ENCODE assay signal across 1 cellular context in the genomic region with DNA sequence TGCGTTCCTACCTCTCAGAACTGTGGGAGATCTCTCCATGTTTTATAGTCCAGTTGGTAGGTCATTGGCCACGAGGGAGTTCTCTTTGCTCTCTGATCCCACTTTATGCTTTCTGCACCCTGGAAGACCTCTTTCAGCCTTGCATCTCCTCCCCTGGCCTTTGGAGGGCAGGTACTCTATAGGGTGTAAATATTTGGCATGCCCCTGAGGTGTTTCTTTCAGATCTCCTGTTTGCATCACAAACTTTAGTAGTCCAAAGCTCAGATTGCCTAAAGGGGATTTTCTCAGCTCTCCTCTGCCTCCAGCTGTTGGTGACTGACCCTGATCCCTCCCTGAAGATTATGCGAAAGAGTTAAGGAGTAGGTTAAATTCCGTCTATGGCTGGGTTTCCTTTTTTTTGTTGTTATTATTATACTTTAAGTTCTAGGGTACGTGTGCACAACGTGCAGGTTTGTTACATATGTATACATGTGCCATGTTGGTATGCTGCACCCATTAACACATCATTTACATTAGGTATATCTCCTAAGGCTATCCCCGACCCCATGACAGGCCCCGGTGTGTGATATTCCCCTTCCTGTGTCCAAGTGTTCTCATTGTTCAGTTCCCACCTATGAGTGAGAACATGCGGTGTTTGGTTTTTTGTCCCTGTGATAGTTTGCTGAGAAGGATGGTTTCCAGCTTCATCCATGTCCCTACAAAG.
TF ChIP-seq lines count a peak whose summit lies in the region.
"Not testable (repeated sequence)": the region's sequence is repeated elsewhere in the genome, so short reads cannot be mapped to it uniquely, and the experiment has no call there.

No MANE protein-coding gene starts in this region.

TF ChIP-seq in HepG2, 621 proteins besides CTCF, POLR2A, EP300 and RAD21 (continued from another document and continues in another):
- TF ChIP-seq, protein P1, sequence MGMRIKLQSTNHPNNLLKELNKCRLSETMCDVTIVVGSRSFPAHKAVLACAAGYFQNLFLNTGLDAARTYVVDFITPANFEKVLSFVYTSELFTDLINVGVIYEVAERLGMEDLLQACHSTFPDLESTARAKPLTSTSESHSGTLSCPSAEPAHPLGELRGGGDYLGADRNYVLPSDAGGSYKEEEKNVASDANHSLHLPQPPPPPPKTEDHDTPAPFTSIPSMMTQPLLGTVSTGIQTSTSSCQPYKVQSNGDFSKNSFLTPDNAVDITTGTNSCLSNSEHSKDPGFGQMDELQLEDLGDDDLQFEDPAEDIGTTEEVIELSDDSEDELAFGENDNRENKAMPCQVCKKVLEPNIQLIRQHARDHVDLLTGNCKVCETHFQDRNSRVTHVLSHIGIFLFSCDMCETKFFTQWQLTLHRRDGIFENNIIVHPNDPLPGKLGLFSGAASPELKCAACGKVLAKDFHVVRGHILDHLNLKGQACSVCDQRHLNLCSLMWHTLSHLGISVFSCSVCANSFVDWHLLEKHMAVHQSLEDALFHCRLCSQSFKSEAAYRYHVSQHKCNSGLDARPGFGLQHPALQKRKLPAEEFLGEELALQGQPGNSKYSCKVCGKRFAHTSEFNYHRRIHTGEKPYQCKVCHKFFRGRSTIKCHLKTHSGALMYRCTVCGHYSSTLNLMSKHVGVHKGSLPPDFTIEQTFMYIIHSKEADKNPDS (CRISPR knock-in tag; IDR thresholded peaks at IDR 0.05), result peak; percentile 59; the same call in 1 of the 2 replicates
- 0 out of 2 replicates have a peak, but pooled peaks have one; percentile 7 for TF ChIP-seq ZFY (CRISPR knock-in tag; IDR thresholded peaks at IDR 0.05)
- TF ChIP-seq SOX5 (CRISPR knock-in tag; IDR thresholded peaks at IDR 0.05; ENCODE audit: borderline replicate concordance), result peak; percentile 61; the same call in 1 of the 2 replicates
- TF ChIP-seq FOXP1, SOX13, NONO (IDR thresholded peaks at IDR 0.05): not testable (repeated sequence)
- TF ChIP-seq FOXP1 (CRISPR knock-in tag; IDR thresholded peaks at IDR 0.05), result peak; percentile 88
- TF ChIP-seq CBX5 (CRISPR knock-in tag; IDR thresholded peaks at IDR 0.05; ENCODE audit: borderline replicate concordance), result peak; percentile 52; the same call in 1 of the 2 replicates
- peak; percentile 48 for TF ChIP-seq STAG1 (CRISPR knock-in tag; IDR thresholded peaks at IDR 0.05)
- TF ChIP-seq HOXA5 (CRISPR knock-in tag; IDR thresholded peaks at IDR 0.05), result 0 out of 2 replicates have a peak, but pooled peaks have one; percentile 38
- TF ChIP-seq, protein P2, sequence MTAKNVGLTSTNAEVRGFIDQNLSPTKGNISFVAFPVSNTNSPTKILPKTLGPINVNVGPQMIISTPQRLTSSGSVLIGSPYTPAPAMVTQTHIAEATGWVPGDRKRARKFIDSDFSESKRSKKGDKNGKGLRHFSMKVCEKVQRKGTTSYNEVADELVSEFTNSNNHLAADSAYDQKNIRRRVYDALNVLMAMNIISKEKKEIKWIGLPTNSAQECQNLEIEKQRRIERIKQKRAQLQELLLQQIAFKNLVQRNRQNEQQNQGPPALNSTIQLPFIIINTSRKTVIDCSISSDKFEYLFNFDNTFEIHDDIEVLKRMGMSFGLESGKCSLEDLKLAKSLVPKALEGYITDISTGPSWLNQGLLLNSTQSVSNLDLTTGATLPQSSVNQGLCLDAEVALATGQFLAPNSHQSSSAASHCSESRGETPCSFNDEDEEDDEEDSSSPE (CRISPR knock-in tag; IDR thresholded peaks at IDR 0.05), result 0 out of 2 replicates have a peak, but pooled peaks have one; percentile 18
- TF ChIP-seq, protein P3, sequence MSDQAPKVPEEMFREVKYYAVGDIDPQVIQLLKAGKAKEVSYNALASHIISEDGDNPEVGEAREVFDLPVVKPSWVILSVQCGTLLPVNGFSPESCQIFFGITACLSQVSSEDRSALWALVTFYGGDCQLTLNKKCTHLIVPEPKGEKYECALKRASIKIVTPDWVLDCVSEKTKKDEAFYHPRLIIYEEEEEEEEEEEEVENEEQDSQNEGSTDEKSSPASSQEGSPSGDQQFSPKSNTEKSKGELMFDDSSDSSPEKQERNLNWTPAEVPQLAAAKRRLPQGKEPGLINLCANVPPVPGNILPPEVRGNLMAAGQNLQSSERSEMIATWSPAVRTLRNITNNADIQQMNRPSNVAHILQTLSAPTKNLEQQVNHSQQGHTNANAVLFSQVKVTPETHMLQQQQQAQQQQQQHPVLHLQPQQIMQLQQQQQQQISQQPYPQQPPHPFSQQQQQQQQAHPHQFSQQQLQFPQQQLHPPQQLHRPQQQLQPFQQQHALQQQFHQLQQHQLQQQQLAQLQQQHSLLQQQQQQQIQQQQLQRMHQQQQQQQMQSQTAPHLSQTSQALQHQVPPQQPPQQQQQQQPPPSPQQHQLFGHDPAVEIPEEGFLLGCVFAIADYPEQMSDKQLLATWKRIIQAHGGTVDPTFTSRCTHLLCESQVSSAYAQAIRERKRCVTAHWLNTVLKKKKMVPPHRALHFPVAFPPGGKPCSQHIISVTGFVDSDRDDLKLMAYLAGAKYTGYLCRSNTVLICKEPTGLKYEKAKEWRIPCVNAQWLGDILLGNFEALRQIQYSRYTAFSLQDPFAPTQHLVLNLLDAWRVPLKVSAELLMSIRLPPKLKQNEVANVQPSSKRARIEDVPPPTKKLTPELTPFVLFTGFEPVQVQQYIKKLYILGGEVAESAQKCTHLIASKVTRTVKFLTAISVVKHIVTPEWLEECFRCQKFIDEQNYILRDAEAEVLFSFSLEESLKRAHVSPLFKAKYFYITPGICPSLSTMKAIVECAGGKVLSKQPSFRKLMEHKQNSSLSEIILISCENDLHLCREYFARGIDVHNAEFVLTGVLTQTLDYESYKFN (CRISPR knock-in tag; conservative IDR thresholded peaks at IDR 0.05), result peak; percentile 94
- TF ChIP-seq HMG20A (CRISPR knock-in tag; IDR thresholded peaks at IDR 0.05; ENCODE audit: borderline replicate concordance), result peak; percentile 85
- TF ChIP-seq GATAD1 (CRISPR knock-in tag; IDR thresholded peaks at IDR 0.05), result 0 out of 2 replicates have a peak, but pooled peaks have one; percentile 29
- TF ChIP-seq ZNF335 (CRISPR knock-in tag; IDR thresholded peaks at IDR 0.05), result peak; percentile 54; the same call in 1 of the 2 replicates
- peak; percentile 75; the same call in 1 of the 2 replicates for TF ChIP-seq ZSCAN9 (CRISPR knock-in tag; IDR thresholded peaks at IDR 0.05; ENCODE audit: borderline replicate concordance)
- peak; percentile 89 for TF ChIP-seq TBX2 (CRISPR knock-in tag; IDR thresholded peaks at IDR 0.05; ENCODE audit: borderline replicate concordance)
- peak; percentile 91; the same call in 1 of the 2 replicates for TF ChIP-seq FOXJ3 (CRISPR knock-in tag; IDR thresholded peaks at IDR 0.05; ENCODE audit: borderline replicate concordance)
- peak; percentile 86 for TF ChIP-seq ISL2 (CRISPR knock-in tag; IDR thresholded peaks at IDR 0.05)
- TF ChIP-seq SOX13 (CRISPR knock-in tag; conservative IDR thresholded peaks at IDR 0.05 in 1 of 2, IDR thresholded peaks at IDR 0.05 in 1 of 2), result peak in 1 of 2 experiments; percentile 76; a peak in 2 of 4 replicates
- TF ChIP-seq HIVEP1 (CRISPR knock-in tag; IDR thresholded peaks at IDR 0.05), result peak; percentile 75; the same call in 1 of the 2 replicates
- peak; percentile 48; the same call in 1 of the 2 replicates for TF ChIP-seq SIN3A (IDR thresholded peaks at IDR 0.05; ENCODE audit: borderline replicate concordance, low read depth, low read length)
- 0 out of 2 replicates have a peak, but pooled peaks have one; percentile 41 for TF ChIP-seq ZNF564 (CRISPR knock-in tag; IDR thresholded peaks at IDR 0.05)
- TF ChIP-seq HOXA3 (CRISPR knock-in tag; IDR thresholded peaks at IDR 0.05), result peak; percentile 77
- TF ChIP-seq NR2F6 (IDR thresholded peaks at IDR 0.05), result peak; percentile 84
- peak; percentile 82 for TF ChIP-seq NR2F6 (CRISPR knock-in tag; IDR thresholded peaks at IDR 0.05)
- peak; percentile 71; the same call in 1 of the 2 replicates for TF ChIP-seq SIX1 (CRISPR knock-in tag; IDR thresholded peaks at IDR 0.05; ENCODE audit: borderline replicate concordance)
- peak; percentile 94 for TF ChIP-seq TEAD3 (CRISPR knock-in tag; optimal IDR thresholded peaks at IDR 0.05; ENCODE audit: borderline replicate concordance)
- TF ChIP-seq, protein P4, sequence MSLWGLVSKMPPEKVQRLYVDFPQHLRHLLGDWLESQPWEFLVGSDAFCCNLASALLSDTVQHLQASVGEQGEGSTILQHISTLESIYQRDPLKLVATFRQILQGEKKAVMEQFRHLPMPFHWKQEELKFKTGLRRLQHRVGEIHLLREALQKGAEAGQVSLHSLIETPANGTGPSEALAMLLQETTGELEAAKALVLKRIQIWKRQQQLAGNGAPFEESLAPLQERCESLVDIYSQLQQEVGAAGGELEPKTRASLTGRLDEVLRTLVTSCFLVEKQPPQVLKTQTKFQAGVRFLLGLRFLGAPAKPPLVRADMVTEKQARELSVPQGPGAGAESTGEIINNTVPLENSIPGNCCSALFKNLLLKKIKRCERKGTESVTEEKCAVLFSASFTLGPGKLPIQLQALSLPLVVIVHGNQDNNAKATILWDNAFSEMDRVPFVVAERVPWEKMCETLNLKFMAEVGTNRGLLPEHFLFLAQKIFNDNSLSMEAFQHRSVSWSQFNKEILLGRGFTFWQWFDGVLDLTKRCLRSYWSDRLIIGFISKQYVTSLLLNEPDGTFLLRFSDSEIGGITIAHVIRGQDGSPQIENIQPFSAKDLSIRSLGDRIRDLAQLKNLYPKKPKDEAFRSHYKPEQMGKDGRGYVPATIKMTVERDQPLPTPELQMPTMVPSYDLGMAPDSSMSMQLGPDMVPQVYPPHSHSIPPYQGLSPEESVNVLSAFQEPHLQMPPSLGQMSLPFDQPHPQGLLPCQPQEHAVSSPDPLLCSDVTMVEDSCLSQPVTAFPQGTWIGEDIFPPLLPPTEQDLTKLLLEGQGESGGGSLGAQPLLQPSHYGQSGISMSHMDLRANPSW (CRISPR knock-in tag; IDR thresholded peaks at IDR 0.05; ENCODE audit: borderline replicate concordance), result peak; percentile 57; the same call in 1 of the 2 replicates
- TF ChIP-seq NONO (CRISPR knock-in tag; conservative IDR thresholded peaks at IDR 0.05), result peak; percentile 70; the same call in 1 of the 2 replicates
- peak; percentile 77 for TF ChIP-seq DPF2 (CRISPR knock-in tag; IDR thresholded peaks at IDR 0.05; ENCODE audit: borderline replicate concordance, low read depth)
- 0 out of 2 replicates have a peak, but pooled peaks have one; percentile 21 for TF ChIP-seq SRF (IDR thresholded peaks at IDR 0.05; ENCODE audit: low read depth, low read length)
- TF ChIP-seq MIER3 (CRISPR knock-in tag; IDR thresholded peaks at IDR 0.05; ENCODE audit: borderline replicate concordance), result peak; percentile 81; the same call in 1 of the 2 replicates
- TF ChIP-seq HNF4G (IDR thresholded peaks at IDR 0.05; ENCODE audit: borderline replicate concordance, low read depth, low read length), result peak; percentile 76
- TF ChIP-seq HNF4G (CRISPR knock-in tag; IDR thresholded peaks at IDR 0.05; ENCODE audit: borderline replicate concordance, low read depth), result peak; percentile 79
- peak; percentile 66; the same call in 1 of the 2 replicates for TF ChIP-seq ATF1 (CRISPR knock-in tag; IDR thresholded peaks at IDR 0.05)
- peak; percentile 27; the same call in 1 of the 2 replicates for TF ChIP-seq TFDP1 (CRISPR knock-in tag; IDR thresholded peaks at IDR 0.05; ENCODE audit: borderline replicate concordance)
- peak; percentile 63; the same call in 1 of the 2 replicates for TF ChIP-seq KAT8 (CRISPR knock-in tag; IDR thresholded peaks at IDR 0.05)
- TF ChIP-seq SMAD3 (CRISPR knock-in tag; IDR thresholded peaks at IDR 0.05), result peak; percentile 72; the same call in 1 of the 2 replicates
- TF ChIP-seq MED13 (CRISPR knock-in tag; IDR thresholded peaks at IDR 0.05), result 0 out of 2 replicates have a peak, but pooled peaks have one; percentile 45
- peak; percentile 64; the same call in 1 of the 2 replicates for TF ChIP-seq ZNF331 (CRISPR knock-in tag; IDR thresholded peaks at IDR 0.05)
- TF ChIP-seq JUN (CRISPR knock-in tag; IDR thresholded peaks at IDR 0.05), result peak; percentile 21; the same call in 1 of the 2 replicates
- TF ChIP-seq ATF3 (CRISPR knock-in tag; IDR thresholded peaks at IDR 0.05), result peak; percentile 62; the same call in 1 of the 2 replicates
- peak; percentile 77 for TF ChIP-seq MED1 (CRISPR knock-in tag; IDR thresholded peaks at IDR 0.05)
- peak; percentile 52 for TF ChIP-seq FOSL2 (CRISPR knock-in tag; IDR thresholded peaks at IDR 0.05)
- TF ChIP-seq ZNF160 (CRISPR knock-in tag; IDR thresholded peaks at IDR 0.05), result 0 out of 2 replicates have a peak, but pooled peaks have one; percentile 78
- TF ChIP-seq, protein P5, sequence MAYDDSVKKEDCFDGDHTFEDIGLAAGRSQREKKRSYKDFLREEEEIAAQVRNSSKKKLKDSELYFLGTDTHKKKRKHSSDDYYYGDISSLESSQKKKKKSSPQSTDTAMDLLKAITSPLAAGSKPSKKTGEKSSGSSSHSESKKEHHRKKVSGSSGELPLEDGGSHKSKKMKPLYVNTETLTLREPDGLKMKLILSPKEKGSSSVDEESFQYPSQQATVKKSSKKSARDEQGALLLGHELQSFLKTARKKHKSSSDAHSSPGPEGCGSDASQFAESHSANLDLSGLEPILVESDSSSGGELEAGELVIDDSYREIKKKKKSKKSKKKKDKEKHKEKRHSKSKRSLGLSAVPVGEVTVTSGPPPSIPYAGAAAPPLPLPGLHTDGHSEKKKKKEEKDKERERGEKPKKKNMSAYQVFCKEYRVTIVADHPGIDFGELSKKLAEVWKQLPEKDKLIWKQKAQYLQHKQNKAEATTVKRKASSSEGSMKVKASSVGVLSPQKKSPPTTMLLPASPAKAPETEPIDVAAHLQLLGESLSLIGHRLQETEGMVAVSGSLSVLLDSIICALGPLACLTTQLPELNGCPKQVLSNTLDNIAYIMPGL (CRISPR knock-in tag; IDR thresholded peaks at IDR 0.05; ENCODE audit: borderline replicate concordance in 1 of 2, low read depth in 1 of 2), result peak in 1 of 2 experiments; percentile 54; a peak in 1 of 4 replicates
- TF ChIP-seq SP5 (CRISPR knock-in tag; IDR thresholded peaks at IDR 0.05; ENCODE audit: borderline replicate concordance, low read depth), result peak; percentile 91
- TF ChIP-seq KDM4B (CRISPR knock-in tag; IDR thresholded peaks at IDR 0.05), result peak; percentile 46; the same call in 1 of the 2 replicates
- TF ChIP-seq PPARG (CRISPR knock-in tag; conservative IDR thresholded peaks at IDR 0.05), result peak; percentile 65
- peak; percentile 68 for TF ChIP-seq ZEB1 (IDR thresholded peaks at IDR 0.05; ENCODE audit: insufficient replicate concordance, low read depth)
